1 cellular context compared by ENCODE assay signal in genomic region chr2:74418312-74418711, GRCh38.
TF ChIP-seq lines count a peak whose summit lies in the region.

No MANE protein-coding gene starts in this region.

TF ChIP-seq in SK-N-SH, 30 proteins besides CTCF, POLR2A, EP300 and RAD21 (continued from another document):
- TF ChIP-seq, protein P1, sequence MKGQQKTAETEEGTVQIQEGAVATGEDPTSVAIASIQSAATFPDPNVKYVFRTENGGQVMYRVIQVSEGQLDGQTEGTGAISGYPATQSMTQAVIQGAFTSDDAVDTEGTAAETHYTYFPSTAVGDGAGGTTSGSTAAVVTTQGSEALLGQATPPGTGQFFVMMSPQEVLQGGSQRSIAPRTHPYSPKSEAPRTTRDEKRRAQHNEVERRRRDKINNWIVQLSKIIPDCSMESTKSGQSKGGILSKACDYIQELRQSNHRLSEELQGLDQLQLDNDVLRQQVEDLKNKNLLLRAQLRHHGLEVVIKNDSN (IDR thresholded peaks at IDR 0.05; ENCODE audit: borderline replicate concordance, low read depth), result no peak
- TF ChIP-seq TCF12 (IDR thresholded peaks at IDR 0.05), result no peak
- TF ChIP-seq FOSL2 (IDR thresholded peaks at IDR 0.05; ENCODE audit: borderline replicate concordance, low read depth), result no peak
- no peak for TF ChIP-seq SMC3 (IDR thresholded peaks at IDR 0.05; ENCODE audit: low read depth, low read length)
- no peak for TF ChIP-seq PBX3 (IDR thresholded peaks at IDR 0.05)
- TF ChIP-seq ELF1 (IDR thresholded peaks at IDR 0.05), result no peak
- no peak for TF ChIP-seq RFX5 (IDR thresholded peaks at IDR 0.05; ENCODE audit: low read length)
- no peak for TF ChIP-seq SIN3A (IDR thresholded peaks at IDR 0.05; ENCODE audit: borderline replicate concordance, low read depth, low read length)
- no peak for TF ChIP-seq ZBTB33 (IDR thresholded peaks at IDR 0.05; ENCODE audit: borderline replicate concordance, low read depth)
- TF ChIP-seq REST (IDR thresholded peaks at IDR 0.05; ENCODE audit: low read depth, low read length), result no peak
- no peak for TF ChIP-seq JUND (IDR thresholded peaks at IDR 0.05)
- no peak for TF ChIP-seq NRF1 (IDR thresholded peaks at IDR 0.05; ENCODE audit: low read depth, low read length)
- TF ChIP-seq, protein P2, sequence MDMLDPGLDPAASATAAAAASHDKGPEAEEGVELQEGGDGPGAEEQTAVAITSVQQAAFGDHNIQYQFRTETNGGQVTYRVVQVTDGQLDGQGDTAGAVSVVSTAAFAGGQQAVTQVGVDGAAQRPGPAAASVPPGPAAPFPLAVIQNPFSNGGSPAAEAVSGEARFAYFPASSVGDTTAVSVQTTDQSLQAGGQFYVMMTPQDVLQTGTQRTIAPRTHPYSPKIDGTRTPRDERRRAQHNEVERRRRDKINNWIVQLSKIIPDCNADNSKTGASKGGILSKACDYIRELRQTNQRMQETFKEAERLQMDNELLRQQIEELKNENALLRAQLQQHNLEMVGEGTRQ (IDR thresholded peaks at IDR 0.05; ENCODE audit: borderline replicate concordance, low read depth, low read length), result no peak
